In genomic region chr9:38380872-38381534, GRCh38 we compare ENCODE assay signal across 10 cellular contexts. TPM values are rescaled to one million over a fixed set of nuclear protein-coding genes. Genes with fewer than 3 reads are reported as not detected.
DNase-seq lines count a peak whose midpoint lies in the region; ATAC-seq and TF ChIP-seq lines count a peak whose summit lies in the region.
"Had no signal": no experiment of that assay in that cellular context is flagged by ENCODE, and none has a peak within 500 bp of the region (broad histone marks: within the 10 kb centered on the region; RNA-seq: fewer than 3 reads in every experiment).

No MANE protein-coding gene starts in this region.

- no peaks in the 10 kb centered on the region for H3K79me2 ChIP-seq in osteoblast (ENCODE audit: insufficient read depth, low read length)

- DNase-seq in DMS79 treated with DMSO at 0.1 percent for 48 hours (lab: John Stamatoyannopoulos, UW) (peak; percentile 50), NCI-H526 (lab: John Stamatoyannopoulos, UW) (peak; percentile 35 to 55), esophagus muscularis mucosa (ENCODE audit: extremely low spot score) (no peak), osteoblast (ENCODE audit: insufficient read length, low spot score, missing footprints) (no peak), lower leg skin (ENCODE audit: low spot score in 2 of 2) (no peak)
- no peak for DNase-seq in activated T-helper 1 cell treated with anti-CD3 and anti-CD28 coated beads, Interleukin-12 subunit alpha, Interleukin-12 subunit beta, Interleukin-2, Interleukin-4 antibody, amounts not matched to agents 30 ng/mL and 10 ng/mL and 1 ng/mL, durations not matched to agents 14 hours and 24 hours and 36 hours (ENCODE audit: low spot score)
- DNase-seq in activated T-cell treated with anti-CD3 and anti-CD28 coated beads, Interleukin-2, amount 50 U/mL, for 48 hours, result no peak
- DNase-seq: activated CD4-positive, alpha-beta T cell treated with anti-CD3 and anti-CD28 coated beads, Interleukin-2, amount 10 ng/mL, durations not matched to agents 7 days and 5 days; nephron progenitor cell had no signal

- H3K27ac Mint-ChIP-seq in activated T-helper 1 cell treated with anti-CD3 and anti-CD28 coated beads, Interleukin-12 subunit alpha, Interleukin-12 subunit beta, Interleukin-2, Interleukin-4 antibody, amounts not matched to agents 30 ng/mL and 10 ng/mL and 1 ng/mL, durations not matched to agents 14 hours and 24 hours and 36 hours, result no peak overlapping the region
- H3K27ac Mint-ChIP-seq: activated CD4-positive, alpha-beta T cell treated with anti-CD3 and anti-CD28 coated beads, Interleukin-2, amount 10 ng/mL, durations not matched to agents 7 days and 5 days; nephron progenitor cell had no signal

- H3K4me3 Mint-ChIP-seq in activated T-helper 1 cell treated with anti-CD3 and anti-CD28 coated beads, Interleukin-12 subunit alpha, Interleukin-12 subunit beta, Interleukin-2, Interleukin-4 antibody, amounts not matched to agents 30 ng/mL and 10 ng/mL and 1 ng/mL, durations not matched to agents 14 hours and 24 hours and 36 hours, result no peak overlapping the region
- H3K4me3 Mint-ChIP-seq: activated CD4-positive, alpha-beta T cell treated with anti-CD3 and anti-CD28 coated beads, Interleukin-2, amount 10 ng/mL, durations not matched to agents 7 days and 5 days; nephron progenitor cell had no signal

- H3K4me2 ChIP-seq in osteoblast (ENCODE audit: insufficient read depth, low read length), result no peak overlapping the region

- H3K27me3 ChIP-seq in esophagus muscularis mucosa (no peaks in the 10 kb centered on the region), osteoblast (ENCODE audit: insufficient read depth, low read length) (peaks cover 10% of the 10 kb centered on the region)

- no peaks in the 10 kb centered on the region for H4K20me1 ChIP-seq in osteoblast (ENCODE audit: insufficient read depth, low read length)

- H3K4me1 ChIP-seq in esophagus muscularis mucosa (peaks cover 5 to 69% (median 60%) of the 10 kb centered on the region in 4 donors), osteoblast (ENCODE audit: insufficient read depth, low read length) (peaks cover 8% of the 10 kb centered on the region)

- TF ChIP-seq EP300 in esophagus muscularis mucosa (IDR thresholded peaks at IDR 0.05), result no peak

- no peak for TF ChIP-seq POLR2A in esophagus muscularis mucosa (IDR thresholded peaks at IDR 0.05; ENCODE audit: low read depth)
- TF ChIP-seq POLR2A in lower leg skin (IDR thresholded peaks at IDR 0.05), result no peak

- no peak for ATAC-seq in GM19452 (IDR thresholded peaks at IDR 0.05; ENCODE audit: unreplicated experiment)

- TF ChIP-seq CTCF in esophagus muscularis mucosa (IDR thresholded peaks at IDR 0.05) (no peak), osteoblast (IDR thresholded peaks at IDR 0.05; ENCODE audit: extremely low read depth, low read depth, low read length) (no peak), lower leg skin (IDR thresholded peaks at IDR 0.05) (no peak)

- peak overlapping the region; percentile 7 for H2AFZ ChIP-seq in osteoblast (ENCODE audit: low read length)

- 70% methylated on average over 6 of the region's 8 CpGs for WGBS in esophagus muscularis mucosa
- WGBS in lower leg skin, 2 donors, result 75 to 80% methylated on average over 8 of the region's 8 CpGs

- peak overlapping the region; percentile 85 to 96 (median 90) for H3K27ac ChIP-seq in esophagus muscularis mucosa (replicated peaks in 1 of 4)
- H3K27ac ChIP-seq in osteoblast (ENCODE audit: low read depth, low read length), result no peak overlapping the region

- intact Hi-C loops in esophagus muscularis mucosa (cut with DNase I) (no loop called here), lower leg skin (cut with DNase I; ENCODE audit: low total_unique reads) (no loop called here)
- intact Hi-C loops in activated T-helper 1 cell treated with anti-CD3 and anti-CD28 coated beads, Interleukin-12 subunit alpha, Interleukin-12 subunit beta, Interleukin-2, Interleukin-4 antibody, amounts not matched to agents 30 ng/mL and 10 ng/mL and 1 ng/mL, durations not matched to agents 14 hours and 24 hours and 36 hours (cut with micrococcal nuclease), result no loop called here

- H3K9me3 ChIP-seq in esophagus muscularis mucosa, result peaks cover 0 to 8% (median 3%) of the 10 kb centered on the region in 4 donors
- H3K9me3 ChIP-seq in osteoblast (ENCODE audit: low read depth, low read length), result no peaks in the 10 kb centered on the region

- H3K4me3 ChIP-seq in esophagus muscularis mucosa (no peak overlapping the region), osteoblast (ENCODE audit: insufficient read depth, low read length) (no peak overlapping the region), lower leg skin (ENCODE audit: low read depth, poor library complexity, severe bottlenecking) (no peak overlapping the region)

- H3K36me3 ChIP-seq in esophagus muscularis mucosa (no peaks in the 10 kb centered on the region), osteoblast (ENCODE audit: insufficient read depth, low read length) (no peaks in the 10 kb centered on the region)

- no peaks in the 10 kb centered on the region for H3K36me3 Mint-ChIP-seq in activated T-helper 1 cell treated with anti-CD3 and anti-CD28 coated beads, Interleukin-12 subunit alpha, Interleukin-12 subunit beta, Interleukin-2, Interleukin-4 antibody, amounts not matched to agents 30 ng/mL and 10 ng/mL and 1 ng/mL, durations not matched to agents 14 hours and 24 hours and 36 hours (ENCODE audit: low read depth)

- peaks cover 1% of the 10 kb centered on the region for H3K27me3 Mint-ChIP-seq in activated T-helper 1 cell treated with anti-CD3 and anti-CD28 coated beads, Interleukin-12 subunit alpha, Interleukin-12 subunit beta, Interleukin-2, Interleukin-4 antibody, amounts not matched to agents 30 ng/mL and 10 ng/mL and 1 ng/mL, durations not matched to agents 14 hours and 24 hours and 36 hours (ENCODE audit: insufficient read depth)

- no peaks in the 10 kb centered on the region for H3K4me1 Mint-ChIP-seq in activated T-helper 1 cell treated with anti-CD3 and anti-CD28 coated beads, Interleukin-12 subunit alpha, Interleukin-12 subunit beta, Interleukin-2, Interleukin-4 antibody, amounts not matched to agents 30 ng/mL and 10 ng/mL and 1 ng/mL, durations not matched to agents 14 hours and 24 hours and 36 hours (ENCODE audit: low read depth)
- H3K4me1 Mint-ChIP-seq: activated CD4-positive, alpha-beta T cell treated with anti-CD3 and anti-CD28 coated beads, Interleukin-2, amount 10 ng/mL, durations not matched to agents 7 days and 5 days had no signal

- no peaks in the 10 kb centered on the region for H3K9me3 Mint-ChIP-seq in activated T-helper 1 cell treated with anti-CD3 and anti-CD28 coated beads, Interleukin-12 subunit alpha, Interleukin-12 subunit beta, Interleukin-2, Interleukin-4 antibody, amounts not matched to agents 30 ng/mL and 10 ng/mL and 1 ng/mL, durations not matched to agents 14 hours and 24 hours and 36 hours

RNA-seq across cellular contexts. Expression of gene ALDH1B1, which starts 11.5 kb away (rescaled TPM):
- total RNA-seq in esophagus muscularis mucosa, result 100 to 1,000 TPM; 253 to 364 (median 272) TPM
- 38.0 and 38.6 TPM in 2 replicates for total RNA-seq in osteoblast
- total RNA-seq in lower leg skin, result 1 to 10 TPM; 2.3 to 6.8 (median 3.6) TPM
- 31.2 and 31.4 TPM in 2 replicates for total RNA-seq in activated T-helper 1 cell treated with anti-CD3 and anti-CD28 coated beads, Interleukin-12 subunit alpha, Interleukin-12 subunit beta, Interleukin-2, Interleukin-4 antibody, amounts not matched to agents 30 ng/mL and 10 ng/mL and 1 ng/mL, durations not matched to agents 14 hours and 24 hours and 36 hours

RNA-seq across cellular contexts. Expression of gene IGFBPL1, which starts 43.3 kb away (rescaled TPM):
- total RNA-seq in esophagus muscularis mucosa, result 1 to 10 TPM in 2 of 4 donors, under 1 TPM in 2; 0.78 to 3.7 (median 1.5) TPM
- total RNA-seq in osteoblast, result 0.36 TPM in 1 of 2 replicates, not detected in the other
- total RNA-seq in lower leg skin, result not detected
- not detected in 2 replicates for total RNA-seq in activated T-helper 1 cell treated with anti-CD3 and anti-CD28 coated beads, Interleukin-12 subunit alpha, Interleukin-12 subunit beta, Interleukin-2, Interleukin-4 antibody, amounts not matched to agents 30 ng/mL and 10 ng/mL and 1 ng/mL, durations not matched to agents 14 hours and 24 hours and 36 hours
- total RNA-seq: activated CD4-positive, alpha-beta T cell treated with anti-CD3 and anti-CD28 coated beads, Interleukin-2, amount 10 ng/mL, durations not matched to agents 7 days and 5 days had no signal

Comparison
In these comparisons a context has a peak if more than half of its experiments do, and no peak if none do; other contexts are left out.
1. DNase-seq: peak in DMS79 treated with DMSO at 0.1 percent for 48 hours (single experiment) and NCI-H526 (2 of 2); none in esophagus muscularis mucosa (single experiment), osteoblast (single experiment), lower leg skin (0 of 2), activated T-helper 1 cell treated with anti-CD3 and anti-CD28 coated beads, Interleukin-12 subunit alpha, Interleukin-12 subunit beta, Interleukin-2, Interleukin-4 antibody, amounts not matched to agents 30 ng/mL and 10 ng/mL and 1 ng/mL, durations not matched to agents 14 hours and 24 hours and 36 hours (single experiment) and activated T-cell treated with anti-CD3 and anti-CD28 coated beads, Interleukin-2, amount 50 U/mL, for 48 hours (0 of 2).